ENCODE assay signal across 19 cellular contexts in the genomic region with DNA sequence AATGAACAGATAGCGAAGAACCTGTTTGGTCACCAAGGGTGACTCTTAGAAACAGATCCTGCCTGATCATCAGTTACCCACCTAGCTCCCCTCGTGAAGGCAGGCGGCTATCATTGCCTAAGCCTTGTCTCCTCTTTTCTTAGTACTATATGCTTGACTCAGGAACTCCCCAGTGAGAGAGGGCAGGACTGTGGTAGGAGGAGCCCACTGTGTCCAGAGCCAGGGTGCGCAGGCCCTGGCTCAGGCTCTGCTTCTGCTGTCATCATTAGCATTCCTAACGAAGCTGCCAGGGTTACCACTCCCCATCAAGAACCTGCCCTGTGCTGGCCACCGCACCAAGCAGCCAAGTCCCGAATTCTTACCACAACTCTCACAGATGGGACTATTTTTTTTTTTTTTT.
A peak's percentile ranks its signal among the peaks of the same experiment; 100 is the strongest.
DNase-seq lines count a peak whose midpoint lies in the region; ATAC-seq and TF ChIP-seq lines count a peak whose summit lies in the region.
"Had no signal": no experiment of that assay in that cellular context is flagged by ENCODE, and none has a peak within 500 bp of the region (broad histone marks: within the 10 kb centered on the region; RNA-seq: fewer than 3 reads in every experiment).

No MANE protein-coding gene starts in this region.

- ATAC-seq in left ventricle myocardium superior = peak; percentile 42
- ATAC-seq in heart right ventricle = no peak
- ATAC-seq in HG03469 (IDR thresholded peaks at IDR 0.05; ENCODE audit: unreplicated experiment) = no peak
- ATAC-seq: CD8-positive, alpha-beta T cell had no signal

- H3K4me1 Mint-ChIP-seq in glutamatergic neuron (ENCODE audit: low read depth, unreplicated experiment) (peaks cover 48% of the 10 kb centered on the region), neural crest cell (peaks cover 8% of the 10 kb centered on the region), type B pancreatic cell (ENCODE audit: unreplicated experiment) (peaks cover 26% of the 10 kb centered on the region)
- H3K4me1 Mint-ChIP-seq: B cell; CD4-positive, CD25-positive, alpha-beta regulatory T cell had no signal

- no peaks in the 10 kb centered on the region for H3K9me3 ChIP-seq in heart right ventricle
- H3K9me3 ChIP-seq: BLaER1, Caco-2 had no signal

- H3K36me3 Mint-ChIP-seq in glutamatergic neuron (ENCODE audit: unreplicated experiment) (no peaks in the 10 kb centered on the region), neural crest cell (ENCODE audit: low read depth) (no peaks in the 10 kb centered on the region), type B pancreatic cell (peaks cover 15% of the 10 kb centered on the region)
- H3K36me3 Mint-ChIP-seq: CD4-positive, CD25-positive, alpha-beta regulatory T cell had no signal

- peaks cover 0 to 18% (median 0%) of the 10 kb centered on the region in 9 donors for H3K36me3 ChIP-seq in heart right ventricle
- H3K36me3 ChIP-seq: BLaER1 had no signal

- H3K9me3 Mint-ChIP-seq in glutamatergic neuron (ENCODE audit: unreplicated experiment) = peaks cover 6% of the 10 kb centered on the region
- no peaks in the 10 kb centered on the region for H3K9me3 Mint-ChIP-seq in neural crest cell
- H3K9me3 Mint-ChIP-seq in type B pancreatic cell = peaks cover 4% of the 10 kb centered on the region
- H3K9me3 Mint-ChIP-seq: CD8-positive, alpha-beta T cell had no signal

- peak overlapping the region; percentile 75 for H3K27ac Mint-ChIP-seq in glutamatergic neuron (ENCODE audit: unreplicated experiment)
- H3K27ac Mint-ChIP-seq in neural crest cell (ENCODE audit: unreplicated experiment) = peak overlapping the region; percentile 90
- H3K27ac Mint-ChIP-seq in type B pancreatic cell = peak overlapping the region; percentile 81
- H3K27ac Mint-ChIP-seq: B cell; CD4-positive, CD25-positive, alpha-beta regulatory T cell; CD8-positive, alpha-beta T cell had no signal

- TF ChIP-seq CTCF in heart right ventricle (IDR thresholded peaks at IDR 0.05) (no peak), glutamatergic neuron (IDR thresholded peaks at IDR 0.05; ENCODE audit: partially characterized antibody, unreplicated experiment) (no peak), neural crest cell (conservative IDR thresholded peaks at IDR 0.05) (no peak), type B pancreatic cell (conservative IDR thresholded peaks at IDR 0.05) (no peak)

- intact Hi-C loops in left ventricle myocardium superior (cut with micrococcal nuclease) (no loop called here), heart right ventricle (cut with DNase I) (no loop called here)

- no peaks in the 10 kb centered on the region for H3K4me1 ChIP-seq in heart right ventricle

- WGBS in heart right ventricle, 2 donors = 83 to 88% methylated on average over 7 of the region's 7 CpGs

- no peak overlapping the region for H3K4me3 ChIP-seq in heart right ventricle
- H3K4me3 ChIP-seq: BLaER1, GM23248 had no signal

- H3K27me3 Mint-ChIP-seq in glutamatergic neuron (ENCODE audit: unreplicated experiment) (peaks cover 9% of the 10 kb centered on the region), neural crest cell (ENCODE audit: low read depth) (no peaks in the 10 kb centered on the region), type B pancreatic cell (no peaks in the 10 kb centered on the region)

- H3K27me3 ChIP-seq in heart right ventricle = no peaks in the 10 kb centered on the region
- H3K27me3 ChIP-seq: BLaER1 had no signal

- DNase-seq in left ventricle myocardium superior (no peak), heart right ventricle (no peak), glutamatergic neuron (no peak), neural crest cell (ENCODE audit: low read depth, low spot score) (no peak), type B pancreatic cell (ENCODE audit: extremely low spot score, unreplicated experiment) (no peak), T-helper 9 cell (no peak), activated gamma-delta T cell treated with Interleukin-2 at 50 U/mL for 16 hours (no peak)
- DNase-seq: Caco-2; CD4-positive, CD25-positive, alpha-beta regulatory T cell; CD8-positive, alpha-beta T cell; DMS153; DND-41; GM23248; HCEC 1CT had no signal

- no peak overlapping the region for H3K4me3 Mint-ChIP-seq in glutamatergic neuron (ENCODE audit: unreplicated experiment)
- H3K4me3 Mint-ChIP-seq in neural crest cell = no peak overlapping the region
- H3K4me3 Mint-ChIP-seq in type B pancreatic cell = peak overlapping the region; percentile 34
- H3K4me3 Mint-ChIP-seq: B cell; CD8-positive, alpha-beta T cell had no signal

- no peak overlapping the region for H3K27ac ChIP-seq in heart right ventricle
- H3K27ac ChIP-seq: 22Rv1, BLaER1, C4-2B, GM23248 had no signal
